Comparison of ENCODE assay signal across 4 cellular contexts in the genomic region with DNA sequence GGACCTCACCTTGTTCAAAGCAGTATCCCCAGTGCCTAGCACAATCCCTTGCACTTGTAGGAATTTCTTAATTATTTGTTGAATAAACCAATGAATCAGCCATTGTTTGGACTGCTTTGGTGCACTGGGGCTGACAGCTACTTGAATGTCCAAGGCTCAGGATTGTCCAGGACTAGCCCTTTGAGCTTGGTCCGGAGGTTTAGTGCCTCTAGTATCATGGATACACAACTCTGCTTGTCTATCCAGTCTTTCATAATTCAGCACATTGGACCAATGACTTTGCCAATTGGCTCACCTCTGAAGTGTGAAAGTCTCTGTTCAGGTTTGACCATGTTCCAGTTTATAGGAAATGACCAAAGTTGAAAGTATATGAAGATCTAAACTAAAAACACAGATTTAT. TPM values are rescaled to one million over a fixed set of nuclear protein-coding genes. Genes with fewer than 3 reads are reported as not detected.
"Had no signal": no experiment of that assay in that cellular context is flagged by ENCODE, and none has a peak within 500 bp of the region (broad histone marks: within the 10 kb centered on the region; RNA-seq: fewer than 3 reads in every experiment).

No MANE protein-coding gene starts in this region.

RNA-seq across cellular contexts. Expression of a gene that starts 27.1 kb away (rescaled TPM):
- total RNA-seq: LHCN-M2, M059J, MCF 10A, NCI-H460 had no signal
